Comparison of ENCODE assay signal across 8 cellular contexts in genomic region chr2:237691200-237691907, GRCh38.
DNase-seq lines count a peak whose midpoint lies in the region; ATAC-seq and TF ChIP-seq lines count a peak whose summit lies in the region.

No MANE protein-coding gene starts in this region.

- no peaks in the 10 kb centered on the region for H3K9me3 Mint-ChIP-seq in stimulated activated naive CD8-positive, alpha-beta T cell treated with anti-CD3 and anti-CD28 coated beads, Interleukin-15, amount 100 ng/mL, for 72 hours

- peak overlapping the region; percentile 82 to 86 for H3K4me3 Mint-ChIP-seq in stimulated activated naive CD8-positive, alpha-beta T cell treated with anti-CD3 and anti-CD28 coated beads, Interleukin-15, amount 100 ng/mL, for 72 hours

- peak; percentile 37 for ATAC-seq in GM21528 (IDR thresholded peaks at IDR 0.05; ENCODE audit: low FRiP score, unreplicated experiment)
- peak; percentile 14 for ATAC-seq in stimulated activated naive CD8-positive, alpha-beta T cell treated with anti-CD3 and anti-CD28 coated beads, Interleukin-15, amount 100 ng/mL, for 72 hours

- H3K36me3 ChIP-seq in ascending aorta (no peaks in the 10 kb centered on the region), kidney epithelial cell (ENCODE audit: control insufficient read depth, insufficient read depth, low read length) (no peaks in the 10 kb centered on the region)

- no peak overlapping the region for H3K27ac Mint-ChIP-seq in stimulated activated naive CD8-positive, alpha-beta T cell treated with anti-CD3 and anti-CD28 coated beads, Interleukin-15, amount 100 ng/mL, for 72 hours

- peak; percentile 37 for DNase-seq in Caki2 (ENCODE audit: low read depth)
- peak; percentile 43 for DNase-seq in KBM-7
- DNase-seq in ascending aorta (ENCODE audit: low spot score in 2 of 2), result peak in 1 of 2 donors; percentile 75
- no peak for DNase-seq in kidney epithelial cell (ENCODE audit: low read depth)
- DNase-seq in stimulated activated naive CD8-positive, alpha-beta T cell treated with anti-CD3 and anti-CD28 coated beads, Interleukin-15, amount 100 ng/mL, for 72 hours, result no peak
- no peak for DNase-seq in hippocampal formation (lab: John Stamatoyannopoulos, UW)
- no peak for DNase-seq in NK-92 treated with Interleukin-12 subunit alpha and Interleukin-12 subunit beta, amount 100 ng/mL, for 24 hours (lab: John Stamatoyannopoulos, UW)

- H3K4me3 ChIP-seq in ascending aorta (peak overlapping the region; percentile 67 to 69), kidney epithelial cell (ENCODE audit: low read depth, low read length) (peak overlapping the region; percentile 58)

- H3K4me1 ChIP-seq in ascending aorta, result peaks cover 28 to 62% of the 10 kb centered on the region in 2 donors

- no peaks in the 10 kb centered on the region for H3K27me3 ChIP-seq in ascending aorta
- H3K27me3 ChIP-seq in kidney epithelial cell (ENCODE audit: control insufficient read depth, insufficient read depth, low read length), result no peaks in the 10 kb centered on the region

- in situ Hi-C loops in Caki2 (cut with HindIII; ENCODE audit: low pct_unique_long_range_greater_than_20kb, low sequenced_read_pairs), result no loop called here
- in situ Hi-C loops in KBM-7 (cut with MboI; ENCODE audit: low pct_unique_long_range_greater_than_20kb, low sequenced_read_pairs), result no loop called here

- no peaks in the 10 kb centered on the region for H3K9me3 ChIP-seq in ascending aorta

- TF ChIP-seq CTCF in ascending aorta (IDR thresholded peaks at IDR 0.05) (no peak), kidney epithelial cell (IDR thresholded peaks at IDR 0.05; ENCODE audit: insufficient read depth, low read length, poor library complexity, severe bottlenecking) (no peak)

- H3K27me3 Mint-ChIP-seq in stimulated activated naive CD8-positive, alpha-beta T cell treated with anti-CD3 and anti-CD28 coated beads, Interleukin-15, amount 100 ng/mL, for 72 hours, result no peaks in the 10 kb centered on the region

- intact Hi-C loops in ascending aorta (cut with DNase I), result loop anchor here (2.0 to 10.0 kb wide), 3 partner anchors 15 to 193 kb away; no protein-coding TSS in a partner anchor

- H3K4me1 Mint-ChIP-seq in stimulated activated naive CD8-positive, alpha-beta T cell treated with anti-CD3 and anti-CD28 coated beads, Interleukin-15, amount 100 ng/mL, for 72 hours, result peaks cover 79% of the 10 kb centered on the region

- peak overlapping the region; percentile 94 to 96 for H3K27ac ChIP-seq in ascending aorta

Comparison
In these comparisons a context has a peak if more than half of its experiments do, and no peak if none do; other contexts are left out.
1. DNase-seq: peak in Caki2 (single experiment) and KBM-7 (single experiment); none in kidney epithelial cell (single experiment), stimulated activated naive CD8-positive, alpha-beta T cell treated with anti-CD3 and anti-CD28 coated beads, Interleukin-15, amount 100 ng/mL, for 72 hours (0 of 2), hippocampal formation (0 of 2) and NK-92 treated with Interleukin-12 subunit alpha and Interleukin-12 subunit beta, amount 100 ng/mL, for 24 hours (single experiment).